In the genomic region with DNA sequence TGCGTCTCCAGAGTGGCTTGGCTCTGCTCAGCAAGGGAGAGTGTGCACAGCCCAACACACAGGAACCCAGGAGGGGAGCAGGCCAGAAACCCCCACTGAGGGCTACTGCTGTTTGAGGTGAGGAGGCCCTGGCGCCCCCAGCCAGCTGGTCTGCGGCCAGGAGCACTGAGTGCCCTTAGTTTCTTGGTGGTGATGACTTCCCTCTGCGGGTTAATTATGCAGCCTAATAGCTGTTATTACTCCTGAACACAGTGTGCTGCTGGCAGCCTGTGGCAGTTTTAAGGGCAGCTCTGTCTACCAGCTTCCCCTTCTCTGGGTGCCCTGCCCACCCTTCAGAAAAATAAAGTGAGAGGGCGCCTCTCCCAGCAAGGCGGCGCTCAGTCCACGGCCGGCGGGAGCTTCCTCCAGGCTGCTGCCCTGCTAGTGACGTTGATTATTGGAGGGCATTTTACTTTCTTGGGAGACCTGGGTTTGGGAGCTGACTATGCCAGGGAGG, we compare ENCODE assay signal across 14 cellular contexts. TPM values are rescaled to one million over a fixed set of nuclear protein-coding genes. Genes with fewer than 3 reads are reported as not detected.
DNase-seq lines count a peak whose midpoint lies in the region; ATAC-seq and TF ChIP-seq lines count a peak whose summit lies in the region.
"Had no signal": no experiment of that assay in that cellular context is flagged by ENCODE, and none has a peak within 500 bp of the region (broad histone marks: within the 10 kb centered on the region; RNA-seq: fewer than 3 reads in every experiment).

No MANE protein-coding gene starts in this region.

- no peaks in the 10 kb centered on the region for H3K9me3 ChIP-seq in BLaER1 treated with 17β-estradiol and CSF1 and Interleukin-3, amounts not matched to agents 10 nM and 100 nM (replicated peaks in 1 of 11)
- H3K9me3 ChIP-seq in esophagus muscularis mucosa (no peaks in the 10 kb centered on the region), Karpas-422 (ENCODE audit: low read length) (no peaks in the 10 kb centered on the region)
- H3K9me3 ChIP-seq: ovary, suprapubic skin had no signal

- peak overlapping the region; percentile 57 for H3K27ac Mint-ChIP-seq in neural crest cell (ENCODE audit: unreplicated experiment)
- H3K27ac Mint-ChIP-seq: activated T-cell treated with anti-CD3 and anti-CD28 coated beads, Interleukin-2, amount 50 U/mL, for 72 hours; B cell had no signal

- intact Hi-C loops in esophagus muscularis mucosa (cut with DNase I), result no loop called here

- H3K9me2 ChIP-seq in Karpas-422 (replicated peaks; ENCODE audit: insufficient read depth, low read length), result no peaks in the 10 kb centered on the region

- H4K20me1 ChIP-seq in BLaER1 treated with 17β-estradiol and CSF1 and Interleukin-3, amounts not matched to agents 10 nM and 100 nM, result no peaks in the 10 kb centered on the region; a peak in 1 of 22 replicates
- no peaks in the 10 kb centered on the region for H4K20me1 ChIP-seq in Karpas-422 (ENCODE audit: insufficient read depth, low read depth, low read length)

- peaks cover 13 to 51% (median 40%) of the 10 kb centered on the region in 10 experiments; a peak in 19 of 20 replicates for H3K4me1 ChIP-seq in BLaER1 treated with 17β-estradiol and CSF1 and Interleukin-3, amounts not matched to agents 10 nM and 100 nM
- H3K4me1 ChIP-seq in esophagus muscularis mucosa, result peaks cover 48 to 79% (median 76%) of the 10 kb centered on the region in 4 donors
- H3K4me1 ChIP-seq in Karpas-422 (ENCODE audit: low read length), result no peaks in the 10 kb centered on the region

- H3K79me2 ChIP-seq in Karpas-422 (ENCODE audit: low read length), result no peaks in the 10 kb centered on the region

- no peak overlapping the region for H3K9ac ChIP-seq in BLaER1 treated with 17β-estradiol and CSF1 and Interleukin-3, amounts not matched to agents 10 nM and 100 nM
- H3K9ac ChIP-seq in Karpas-422 (ENCODE audit: low read length), result no peak overlapping the region

- no peaks in the 10 kb centered on the region for H3K36me3 ChIP-seq in BLaER1 treated with 17β-estradiol and CSF1 and Interleukin-3, amounts not matched to agents 10 nM and 100 nM
- H3K36me3 ChIP-seq in esophagus muscularis mucosa (no peaks in the 10 kb centered on the region), Karpas-422 (ENCODE audit: insufficient read depth, low read length) (no peaks in the 10 kb centered on the region)
- H3K36me3 ChIP-seq: ovary, suprapubic skin had no signal

- no peaks in the 10 kb centered on the region for H3K9me3 Mint-ChIP-seq in neural crest cell
- H3K9me3 Mint-ChIP-seq: activated T-cell treated with anti-CD3 and anti-CD28 coated beads, Interleukin-2, amount 50 U/mL, for 72 hours had no signal

- TF ChIP-seq CTCF in esophagus muscularis mucosa (IDR thresholded peaks at IDR 0.05), result peak in 2 of 3 experiments; percentile 51 to 67
- no peak for TF ChIP-seq CTCF in neural crest cell (conservative IDR thresholded peaks at IDR 0.05)

- H2AFZ ChIP-seq in Karpas-422 (ENCODE audit: low read length), result no peak overlapping the region

- peak; percentile 31 for TF ChIP-seq EP300 in esophagus muscularis mucosa (IDR thresholded peaks at IDR 0.05)

- peak; percentile 71 for DNase-seq in NCI-H1436 treated with DMSO at 0.1 percent for 48 hours (lab: John Stamatoyannopoulos, UW)
- no peak for DNase-seq in esophagus muscularis mucosa (ENCODE audit: extremely low spot score)
- no peak for DNase-seq in neural crest cell (ENCODE audit: low read depth, low spot score)
- no peak for DNase-seq in activated naive CD4-positive, alpha-beta T cell treated with Interleukin-2 at 50 U/mL for 16 hours
- no peak for DNase-seq in Karpas-422
- no peak for DNase-seq in activated CD8-positive, alpha-beta memory T cell treated with anti-CD3 and anti-CD28 coated beads, Interleukin-2, amount 50 U/mL, for 4 hours
- DNase-seq: activated T-cell treated with anti-CD3 and anti-CD28 coated beads, Interleukin-2, amount 50 U/mL, for 72 hours; NCI-H1694; SHP77 treated with DMSO at 0.1 percent for 48 hours had no signal

- no peak overlapping the region for H3K4me3 ChIP-seq in BLaER1 treated with 17β-estradiol and CSF1 and Interleukin-3, amounts not matched to agents 10 nM and 100 nM
- H3K4me3 ChIP-seq in esophagus muscularis mucosa (peak overlapping the region; percentile 12 to 44 (median 26)), Karpas-422 (ENCODE audit: low read length) (no peak overlapping the region)
- H3K4me3 ChIP-seq: ovary, suprapubic skin had no signal

- peaks cover 24% of the 10 kb centered on the region for H3K4me1 Mint-ChIP-seq in neural crest cell
- H3K4me1 Mint-ChIP-seq: B cell had no signal

- H3K36me3 Mint-ChIP-seq in neural crest cell (ENCODE audit: low read depth), result no peaks in the 10 kb centered on the region

- 31% methylated on average over 10 of the region's 11 CpGs for WGBS in esophagus muscularis mucosa

- H3K4me3 Mint-ChIP-seq in neural crest cell, result no peak overlapping the region
- H3K4me3 Mint-ChIP-seq: activated T-cell treated with anti-CD3 and anti-CD28 coated beads, Interleukin-2, amount 50 U/mL, for 72 hours; B cell had no signal

- no peak for ATAC-seq in GM18870 (IDR thresholded peaks at IDR 0.05; ENCODE audit: unreplicated experiment)
- ATAC-seq: activated T-cell treated with anti-CD3 and anti-CD28 coated beads, Interleukin-2, amount 50 U/mL, for 72 hours had no signal

- peaks cover 0 to 16% (median 14%) of the 10 kb centered on the region in 11 experiments; a peak in 14 of 22 replicates for H3K27me3 ChIP-seq in BLaER1 treated with 17β-estradiol and CSF1 and Interleukin-3, amounts not matched to agents 10 nM and 100 nM
- H3K27me3 ChIP-seq in esophagus muscularis mucosa (peaks cover 0 to 3% (median 0%) of the 10 kb centered on the region in 4 donors), Karpas-422 (ENCODE audit: low read length) (no peaks in the 10 kb centered on the region)
- H3K27me3 ChIP-seq: ovary, suprapubic skin had no signal

- peak overlapping the region in 10 of 11 experiments; percentile 17 to 72 (median 31); a peak in 13 of 22 replicates for H3K4me2 ChIP-seq in BLaER1 treated with 17β-estradiol and CSF1 and Interleukin-3, amounts not matched to agents 10 nM and 100 nM
- no peak overlapping the region for H3K4me2 ChIP-seq in Karpas-422 (ENCODE audit: low read depth, low read length, poor library complexity, severe bottlenecking)

- TF ChIP-seq POLR2A in esophagus muscularis mucosa (IDR thresholded peaks at IDR 0.05; ENCODE audit: low read depth), result no peak

- peaks cover 46% of the 10 kb centered on the region for H3K27me3 Mint-ChIP-seq in neural crest cell (ENCODE audit: low read depth)

- H3K27ac ChIP-seq in BLaER1 treated with 17β-estradiol and CSF1 and Interleukin-3, amounts not matched to agents 10 nM and 100 nM, result no peak overlapping the region
- peak overlapping the region; percentile 86 to 90 (median 90) for H3K27ac ChIP-seq in esophagus muscularis mucosa (replicated peaks in 1 of 4)
- H3K27ac ChIP-seq in Karpas-422 (ENCODE audit: low read length), result no peak overlapping the region
- H3K27ac ChIP-seq: suprapubic skin had no signal

RNA-seq across cellular contexts. Expression of a gene that starts 19.2 kb away (rescaled TPM):
- total RNA-seq in esophagus muscularis mucosa, result 100 to 1,000 TPM in 2 of 4 donors, 10 to 100 TPM in 2; 44.0 to 136 (median 103) TPM
- total RNA-seq in neural crest cell, result 11.9 and 13.3 TPM in 2 replicates
- not detected in 2 replicates for total RNA-seq in Karpas-422 (2014; rRNA removed; shearing (Covaris generic); ENCODE audit: low replicate concordance)

Comparison
In these comparisons a context has a peak if more than half of its experiments do, and no peak if none do; other contexts are left out.
1. H3K27ac ChIP-seq: peak in esophagus muscularis mucosa (4 of 4); none in BLaER1 treated with 17β-estradiol and CSF1 and Interleukin-3, amounts not matched to agents 10 nM and 100 nM (0 of 11) and Karpas-422 (single experiment).
2. H3K4me3 ChIP-seq: peak in esophagus muscularis mucosa (4 of 4); none in BLaER1 treated with 17β-estradiol and CSF1 and Interleukin-3, amounts not matched to agents 10 nM and 100 nM (0 of 10) and Karpas-422 (single experiment).
3. RNA of a gene that starts 19.2 kb away (total RNA-seq): 44.0 to 136 TPM in esophagus muscularis mucosa and 11.9 to 13.3 TPM in neural crest cell; not detected in Karpas-422; every median in the first group is over 10 times any median in the second.